23 cellular contexts compared by ENCODE assay signal in the genomic region with DNA sequence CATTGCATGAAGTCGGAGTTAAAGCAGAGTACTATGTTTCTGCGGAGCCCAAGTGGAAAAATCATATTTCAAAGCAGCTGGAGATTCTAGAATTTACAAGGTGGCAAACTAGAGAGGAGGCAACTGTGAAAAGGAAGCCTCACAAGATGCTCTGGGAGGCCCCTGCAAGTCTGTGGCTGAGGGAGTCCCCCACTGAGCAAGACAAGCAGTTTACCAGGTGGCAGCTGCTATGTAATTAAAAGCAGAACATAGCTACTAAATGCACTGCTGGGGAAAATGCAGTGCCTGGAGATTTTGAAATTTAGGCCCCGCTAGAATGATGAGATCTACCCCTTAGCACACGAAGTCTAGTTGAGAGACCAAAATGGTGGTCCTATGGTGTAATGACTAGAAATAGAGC.
DNase-seq lines count a peak whose midpoint lies in the region; ATAC-seq and TF ChIP-seq lines count a peak whose summit lies in the region.
"Had no signal": no experiment of that assay in that cellular context is flagged by ENCODE, and none has a peak within 500 bp of the region (broad histone marks: within the 10 kb centered on the region; RNA-seq: fewer than 3 reads in every experiment).

No MANE protein-coding gene starts in this region.

- H2AK5ac ChIP-seq in trophoblast cell (ENCODE audit: low read length): no peak overlapping the region

- H3K27me3 ChIP-seq in neural cell (ENCODE audit: insufficient read depth, low read depth, low read length): no peaks in the 10 kb centered on the region
- no peaks in the 10 kb centered on the region for H3K27me3 ChIP-seq in trophoblast cell (ENCODE audit: insufficient read depth, low read length)
- H3K27me3 ChIP-seq: BE2C; BLaER1 treated with 17β-estradiol and CSF1 and Interleukin-3, amounts not matched to agents 10 nM and 100 nM had no signal

- no peaks in the 10 kb centered on the region for H3K36me3 ChIP-seq in neural cell (ENCODE audit: insufficient read depth, low read length)
- H3K36me3 ChIP-seq in trophoblast cell (ENCODE audit: control insufficient read depth in 1 of 2, insufficient read depth in 2 of 2, low read length in 2 of 2): no peaks in the 10 kb centered on the region
- H3K36me3 ChIP-seq: BE2C; BLaER1 treated with 17β-estradiol and CSF1 and Interleukin-3, amounts not matched to agents 10 nM and 100 nM had no signal

- no peak overlapping the region for H2BK5ac ChIP-seq in trophoblast cell (ENCODE audit: low read depth, low read length, poor library complexity)

- no peaks in the 10 kb centered on the region; the same call in 1 of the 2 replicates for H3K27me3 Mint-ChIP-seq in WTC11 (ENCODE audit: low read depth)
- H3K27me3 Mint-ChIP-seq: CD4-positive, alpha-beta T cell had no signal

- no peaks in the 10 kb centered on the region for H4K20me1 ChIP-seq in neural cell (ENCODE audit: insufficient read depth)
- H4K20me1 ChIP-seq: BLaER1 treated with 17β-estradiol and CSF1 and Interleukin-3, amounts not matched to agents 10 nM and 100 nM had no signal

- H3K27ac ChIP-seq in neural cell (ENCODE audit: low read length): peak overlapping the region; percentile 74
- no peak overlapping the region for H3K27ac ChIP-seq in trophoblast cell (ENCODE audit: low read depth, low read length)
- H3K27ac ChIP-seq: A549; BLaER1 treated with 17β-estradiol and CSF1 and Interleukin-3, amounts not matched to agents 10 nM and 100 nM; GM23248 had no signal

- H3K4me3 ChIP-seq in neural cell (ENCODE audit: low read length) (no peak overlapping the region), trophoblast cell (ENCODE audit: low read depth, low read length) (no peak overlapping the region)
- H3K4me3 ChIP-seq: A549; BLaER1 treated with 17β-estradiol and CSF1 and Interleukin-3, amounts not matched to agents 10 nM and 100 nM; GM23248 had no signal

- POLR2A ChIA-PET in WTC11 (lab: Charles Lee): no interaction called here

- H3K9ac ChIP-seq in neural cell (ENCODE audit: low read length) (no peak overlapping the region), trophoblast cell (ENCODE audit: low read length) (no peak overlapping the region)
- H3K9ac ChIP-seq: BLaER1 treated with 17β-estradiol and CSF1 and Interleukin-3, amounts not matched to agents 10 nM and 100 nM; GM23248 had no signal

- H3F3A ChIP-seq in neural cell (ENCODE audit: insufficient read depth, low read length, poor library complexity, severe bottlenecking): peaks cover 4% of the 10 kb centered on the region

- DNase-seq in NCI-H748 (lab: John Stamatoyannopoulos, UW; ENCODE audit: unreplicated experiment) (peak; percentile 24), NCI-H748 treated with DMSO at 0.1 percent for 48 hours (lab: John Stamatoyannopoulos, UW) (no peak), cerebellum (ENCODE audit: low spot score) (peak; percentile 39), WTC11 (ENCODE audit: low spot score) (no peak), trophoblast cell (no peak), NCI-H774 (lab: John Stamatoyannopoulos, UW) (no peak)
- DNase-seq: 8988T; ACHN; AML-193; BE2C; CD4-positive, alpha-beta T cell; CD8-positive, alpha-beta memory T cell; DMS 273 treated with DMSO at 0.1 percent for 48 hours; DMS79; EL; GF-D8; GM23248; H9 had no signal

- no CpG with 5 or more reads among the region's 4 CpGs for WGBS in trophoblast cell (ENCODE audit: extremely low coverage, insufficient coverage, insufficient read length)

- no peak overlapping the region for H2AFZ ChIP-seq in neural cell (ENCODE audit: low read depth, low read length)
- no peak overlapping the region for H2AFZ ChIP-seq in trophoblast cell (ENCODE audit: insufficient read depth, low read length, poor library complexity)
- H2AFZ ChIP-seq: GM23248 had no signal

- no peak overlapping the region for H3K4me3 Mint-ChIP-seq in WTC11
- H3K4me3 Mint-ChIP-seq: CD14-positive monocyte; CD4-positive, alpha-beta T cell; CD8-positive, alpha-beta memory T cell; H9 had no signal

- H4K12ac ChIP-seq in trophoblast cell (ENCODE audit: low read depth, low read length): no peak overlapping the region

- H3K9me3 ChIP-seq in neural cell (ENCODE audit: low read length) (no peaks in the 10 kb centered on the region), trophoblast cell (ENCODE audit: insufficient read depth, low read depth, low read length) (no peaks in the 10 kb centered on the region)
- H3K9me3 ChIP-seq: A549 had no signal

- no peak overlapping the region for H3K23ac ChIP-seq in trophoblast cell (ENCODE audit: low read length)

- H3K4me1 ChIP-seq in trophoblast cell (ENCODE audit: control insufficient read depth in 1 of 2, insufficient read depth in 2 of 2, low read length in 2 of 2): no peaks in the 10 kb centered on the region
- H3K4me1 ChIP-seq: A549; BE2C; BLaER1 treated with 17β-estradiol and CSF1 and Interleukin-3, amounts not matched to agents 10 nM and 100 nM had no signal

- no peak overlapping the region for H4K8ac ChIP-seq in trophoblast cell (ENCODE audit: low read depth, low read length)

- H2BK120ac ChIP-seq in trophoblast cell (ENCODE audit: insufficient read depth, low read length, poor library complexity): no peak overlapping the region

- TF ChIP-seq CTCF in neural cell (IDR thresholded peaks at IDR 0.05; ENCODE audit: poor library complexity, severe bottlenecking): no peak
- TF ChIP-seq CTCF in WTC11 (IDR thresholded peaks at IDR 0.05): no peak

- ATAC-seq in WTC11: no peak; the same call in 1 of the 2 replicates
- ATAC-seq: A549, HCT116 had no signal

- H3K9me2 ChIP-seq in neural cell (ENCODE audit: insufficient read depth, low read length): no peaks in the 10 kb centered on the region

- H3K4me2 ChIP-seq in neural cell (ENCODE audit: low read length) (no peak overlapping the region), trophoblast cell (ENCODE audit: low read length) (no peak overlapping the region)
- H3K4me2 ChIP-seq: A549; BLaER1 treated with 17β-estradiol and CSF1 and Interleukin-3, amounts not matched to agents 10 nM and 100 nM had no signal

- CTCF ChIA-PET in WTC11 (lab: Charles Lee): no interaction called here

- H2BK12ac ChIP-seq in trophoblast cell (ENCODE audit: low read length): no peak overlapping the region

- H3K27ac Mint-ChIP-seq in WTC11: no peak overlapping the region
- H3K27ac Mint-ChIP-seq: CD14-positive monocyte; CD4-positive, alpha-beta T cell; CD8-positive, alpha-beta memory T cell had no signal

- H3K36me3 Mint-ChIP-seq in WTC11: peaks cover 1% of the 10 kb centered on the region; the same call in 1 of the 2 replicates
- H3K36me3 Mint-ChIP-seq: CD14-positive monocyte had no signal

- H4K91ac ChIP-seq in trophoblast cell (ENCODE audit: low read depth, low read length): no peak overlapping the region

- no peak for TF ChIP-seq RAD21 in neural cell (conservative IDR thresholded peaks at IDR 0.05)

- H3K79me2 ChIP-seq in neural cell (replicated peaks; ENCODE audit: insufficient read depth, low read length): no peaks in the 10 kb centered on the region
- no peaks in the 10 kb centered on the region for H3K79me2 ChIP-seq in trophoblast cell (ENCODE audit: control insufficient read depth, insufficient read depth, low read length, poor library complexity)

- no peak for TF ChIP-seq EP300 in neural cell (conservative IDR thresholded peaks at IDR 0.05; ENCODE audit: poor library complexity, severe bottlenecking)

- H3K79me1 ChIP-seq in trophoblast cell (ENCODE audit: low read length): no peaks in the 10 kb centered on the region

- H3K18ac ChIP-seq in trophoblast cell (ENCODE audit: low read length): no peak overlapping the region

- H3K4ac ChIP-seq in trophoblast cell (ENCODE audit: low read depth, low read length): no peak overlapping the region

- peaks cover 17% of the 10 kb centered on the region for H3K4me1 Mint-ChIP-seq in WTC11
- H3K4me1 Mint-ChIP-seq: CD14-positive monocyte; CD8-positive, alpha-beta memory T cell had no signal

- no peak overlapping the region for H3K14ac ChIP-seq in trophoblast cell (ENCODE audit: low read length)

- peaks cover 26% of the 10 kb centered on the region for H3K9me3 Mint-ChIP-seq in WTC11

TF ChIP-seq in WTC11, 78 proteins besides CTCF, POLR2A, EP300 and RAD21 (continues in another document):
- TF ChIP-seq, protein P1, sequence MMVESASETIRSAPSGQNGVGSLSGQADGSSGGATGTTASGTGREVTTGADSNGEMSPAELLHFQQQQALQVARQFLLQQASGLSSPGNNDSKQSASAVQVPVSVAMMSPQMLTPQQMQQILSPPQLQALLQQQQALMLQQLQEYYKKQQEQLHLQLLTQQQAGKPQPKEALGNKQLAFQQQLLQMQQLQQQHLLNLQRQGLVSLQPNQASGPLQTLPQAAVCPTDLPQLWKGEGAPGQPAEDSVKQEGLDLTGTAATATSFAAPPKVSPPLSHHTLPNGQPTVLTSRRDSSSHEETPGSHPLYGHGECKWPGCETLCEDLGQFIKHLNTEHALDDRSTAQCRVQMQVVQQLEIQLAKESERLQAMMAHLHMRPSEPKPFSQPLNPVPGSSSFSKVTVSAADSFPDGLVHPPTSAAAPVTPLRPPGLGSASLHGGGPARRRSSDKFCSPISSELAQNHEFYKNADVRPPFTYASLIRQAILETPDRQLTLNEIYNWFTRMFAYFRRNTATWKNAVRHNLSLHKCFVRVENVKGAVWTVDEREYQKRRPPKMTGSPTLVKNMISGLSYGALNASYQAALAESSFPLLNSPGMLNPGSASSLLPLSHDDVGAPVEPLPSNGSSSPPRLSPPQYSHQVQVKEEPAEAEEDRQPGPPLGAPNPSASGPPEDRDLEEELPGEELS (CRISPR knock-in tag; IDR thresholded peaks at IDR 0.05): no peak
- TF ChIP-seq ZNF232 (CRISPR knock-in tag; IDR thresholded peaks at IDR 0.05): no peak

Comparison
In these comparisons a context has a peak if more than half of its experiments do, and no peak if none do; other contexts are left out.
1. DNase-seq: peak in NCI-H748 (single experiment) and cerebellum (single experiment); none in NCI-H748 treated with DMSO at 0.1 percent for 48 hours (single experiment), WTC11 (single experiment), trophoblast cell (0 of 2) and NCI-H774 (single experiment).